In genomic region chr14:91554535-91555332, GRCh38 we compare ENCODE assay signal across 17 cellular contexts.
"Had no signal": no experiment of that assay in that cellular context is flagged by ENCODE, and none has a peak within 500 bp of the region (broad histone marks: within the 10 kb centered on the region; RNA-seq: fewer than 3 reads in every experiment).

No MANE protein-coding gene starts in this region.

- H3K9me3 ChIP-seq: thyroid gland, uterus had no signal

- H3K36me3 Mint-ChIP-seq: activated CD4-positive, alpha-beta memory T cell treated with anti-CD3 and anti-CD28 coated beads for 36 hours; activated naive CD8-positive, alpha-beta T cell treated with anti-CD3 and anti-CD28 coated beads for 36 hours; brain had no signal

- H3K4me1 ChIP-seq: thyroid gland, uterus had no signal

- H3K27me3 Mint-ChIP-seq: activated CD4-positive, alpha-beta memory T cell treated with anti-CD3 and anti-CD28 coated beads for 36 hours; activated naive CD8-positive, alpha-beta T cell treated with anti-CD3 and anti-CD28 coated beads for 36 hours had no signal

- H3K27ac Mint-ChIP-seq: activated B cell treated with CpG ODN at 0.5 μM for 24 hours; activated CD4-positive, alpha-beta memory T cell treated with anti-CD3 and anti-CD28 coated beads for 36 hours; activated naive CD8-positive, alpha-beta T cell treated with anti-CD3 and anti-CD28 coated beads for 36 hours; brain; natural killer cell treated with Interleukin-12 subunit alpha and Interleukin-12 subunit beta and Interleukin-15 and Interleukin-18, amount 100 ng/mL, for 72 hours; T-helper 2 cell treated with Interferon-gamma antibody and Interleukin-4, amounts not matched to agents 5 μg/mL and 100 μg/mL, for 36 hours had no signal

- H3K27ac ChIP-seq: thyroid gland, uterus had no signal

- H3K36me3 ChIP-seq: thyroid gland, uterus had no signal

- H3K4me1 Mint-ChIP-seq: activated B cell treated with CpG ODN at 0.5 μM for 24 hours; activated naive CD8-positive, alpha-beta T cell treated with anti-CD3 and anti-CD28 coated beads for 36 hours; brain had no signal

- H3K27me3 ChIP-seq: thyroid gland, uterus had no signal

- H3K4me3 Mint-ChIP-seq: activated B cell treated with CpG ODN at 0.5 μM for 24 hours; activated CD4-positive, alpha-beta memory T cell treated with anti-CD3 and anti-CD28 coated beads for 36 hours; activated naive CD8-positive, alpha-beta T cell treated with anti-CD3 and anti-CD28 coated beads for 36 hours; brain; natural killer cell treated with Interleukin-12 subunit alpha and Interleukin-12 subunit beta and Interleukin-15 and Interleukin-18, amount 100 ng/mL, for 72 hours; T-helper 2 cell treated with Interferon-gamma antibody and Interleukin-4, amounts not matched to agents 5 μg/mL and 100 μg/mL, for 36 hours had no signal

- DNase-seq: activated B cell treated with CpG ODN at 0.5 μM for 24 hours; activated CD4-positive, alpha-beta memory T cell treated with anti-CD3 and anti-CD28 coated beads for 36 hours; activated CD4-positive, alpha-beta T cell treated with anti-CD3 and anti-CD28 coated beads for 4 hours; activated naive CD8-positive, alpha-beta T cell treated with anti-CD3 and anti-CD28 coated beads for 36 hours; amniotic stem cell; posterior cingulate gyrus; stimulated activated CD4-positive, alpha-beta T cell treated with anti-CD3 and anti-CD28 coated beads, Interleukin-12 subunit alpha, Interleukin-12 subunit beta, amount 100 ng/mL, for 4 hours; stimulated activated CD4-positive, alpha-beta T cell treated with anti-CD3 and anti-CD28 coated beads, Interleukin-1b, Interleukin-23, amount 100 ng/mL, for 48 hours; stimulated activated CD8-positive, alpha-beta memory T cell treated with anti-CD3 and anti-CD28 coated beads, Interleukin-4, amount 100 ng/mL, for 48 hours; stimulated activated naive CD4-positive, alpha-beta T cell treated with Interleukin-2 at 50 U/mL for 16 hours; thyroid gland; uterus had no signal

- H3K4me3 ChIP-seq: thyroid gland, uterus had no signal

- FAIRE-seq: frontal cortex, TTC549 had no signal
